ENCODE assay signal across 19 cellular contexts in genomic region chr1:11673089-11673769, GRCh38. TPM values are rescaled to one million over a fixed set of nuclear protein-coding genes. Genes with fewer than 3 reads are reported as not detected.
DNase-seq lines count a peak whose midpoint lies in the region; ATAC-seq, FAIRE-seq and TF ChIP-seq lines count a peak whose summit lies in the region.
"Had no signal": no experiment of that assay in that cellular context is flagged by ENCODE, and none has a peak within 500 bp of the region (broad histone marks: within the 10 kb centered on the region; RNA-seq: fewer than 3 reads in every experiment).

No MANE protein-coding gene starts in this region.

- no peak overlapping the region for H2BK15ac ChIP-seq in H1 (ENCODE audit: low read length)

- H2BK20ac ChIP-seq in H1 (ENCODE audit: low read length) = no peak overlapping the region

- H3K27me3 ChIP-seq in H1 (replicated peaks in 1 of 4; ENCODE audit: control insufficient read depth in 3 of 4, extremely low read depth in 1 of 4, insufficient read depth in 3 of 4, low read length in 3 of 4) = no peaks in the 10 kb centered on the region
- H3K27me3 ChIP-seq: SJCRH30 had no signal

- CTCF ChIA-PET in H1 (lab: Charles Lee; ENCODE audit: partially characterized antibody) = interaction anchor here (0.6 to 21.6 kb wide), 11 partner anchors 9 to 192 kb away, joined by 3 to 266 read pairs (median 6); partner anchors contain the start of genes AGTRAP and FBXO6

- H2AFZ ChIP-seq in H1 (ENCODE audit: low read length) = no peak overlapping the region

- no peak overlapping the region for H3K56ac ChIP-seq in H1 (replicated peaks; ENCODE audit: insufficient read length, low read depth, low read length)

- no peak overlapping the region for H3K14ac ChIP-seq in H1 (ENCODE audit: insufficient read length)

- peaks cover 23 to 42% of the 10 kb centered on the region in 2 experiments for H4K20me1 ChIP-seq in H1 (replicated peaks in 1 of 2; ENCODE audit: control insufficient read depth in 1 of 2, insufficient read depth in 2 of 2, low read length in 2 of 2)

- H3K4ac ChIP-seq in H1 (replicated peaks; ENCODE audit: insufficient read length, low read depth, low read length) = no peak overlapping the region

- no peak overlapping the region for H2AK5ac ChIP-seq in H1 (ENCODE audit: low read depth, low read length)

- H3K23ac ChIP-seq in H1 (ENCODE audit: insufficient read length) = no peak overlapping the region

- POLR2A ChIA-PET in H1 (lab: Charles Lee; ENCODE audit: partially characterized antibody) = interaction anchor here (1.2 to 32.0 kb wide), 12 partner anchors 0 to 115 kb away, joined by 3 to 1025 read pairs (median 7); partner anchors contain the start of genes DRAXIN, FBXO6 and MAD2L2

- TF ChIP-seq POLR2A in H1 (IDR thresholded peaks at IDR 0.05; ENCODE audit: control extremely low read depth in 1 of 2, low read depth in 2 of 2, low read length in 2 of 2) = no peak; a peak in 1 of 3 replicates

- H2BK120ac ChIP-seq in H1 (replicated peaks; ENCODE audit: low read depth, low read length) = no peak overlapping the region

- H3K9ac ChIP-seq in H1 (replicated peaks in 1 of 4; ENCODE audit: extremely low read depth in 1 of 4, low read depth in 3 of 4, low read length in 3 of 4) = no peak overlapping the region

- peaks cover 13% of the 10 kb centered on the region for H3K4me1 Mint-ChIP-seq in stimulated activated naive CD8-positive, alpha-beta T cell treated with anti-CD3 and anti-CD28 coated beads, Interleukin-15, amount 100 ng/mL, for 72 hours

- H2BK12ac ChIP-seq in H1 (ENCODE audit: low read depth, low read length) = no peak overlapping the region

- no peaks in the 10 kb centered on the region; a peak in 2 of 7 replicates for H3K4me1 ChIP-seq in H1 (replicated peaks in 1 of 4; ENCODE audit: control insufficient read depth in 3 of 4, insufficient read depth in 4 of 4, low read length in 3 of 4)
- H3K4me1 ChIP-seq: SJCRH30 had no signal

- no peak for TF ChIP-seq RAD21 in H1 (IDR thresholded peaks at IDR 0.05 in 1 of 2, conservative IDR thresholded peaks at IDR 0.05 in 1 of 2; ENCODE audit: low read depth in 2 of 2, low read length in 2 of 2)

- H3K79me1 ChIP-seq in H1 (ENCODE audit: low read depth, low read length) = peaks cover 7% of the 10 kb centered on the region; the same call in 1 of the 2 replicates

- 93% methylated on average over 12 of the region's 14 CpGs; no CpG with 5 or more reads in 1 of the 2 experiments for WGBS in H1 (ENCODE audit: extremely low coverage in 1 of 2, insufficient coverage in 1 of 2, insufficient read length in 1 of 2, insufficient replicate concordance in 2 of 2, low coverage in 1 of 2, low lambda C conversion rate in 2 of 2, missing lambda C conversion rate in 1 of 2), 2 experiments

- H3K9me3 Mint-ChIP-seq in stimulated activated naive CD8-positive, alpha-beta T cell treated with anti-CD3 and anti-CD28 coated beads, Interleukin-15, amount 100 ng/mL, for 72 hours = no peaks in the 10 kb centered on the region

- H3K27ac Mint-ChIP-seq in stimulated activated naive CD8-positive, alpha-beta T cell treated with anti-CD3 and anti-CD28 coated beads, Interleukin-15, amount 100 ng/mL, for 72 hours = no peak overlapping the region

- H3K27me3 Mint-ChIP-seq in stimulated activated naive CD8-positive, alpha-beta T cell treated with anti-CD3 and anti-CD28 coated beads, Interleukin-15, amount 100 ng/mL, for 72 hours = no peaks in the 10 kb centered on the region

- peaks cover 39 to 86% (median 57%) of the 10 kb centered on the region in 4 experiments for H3K36me3 ChIP-seq in H1 (ENCODE audit: control insufficient read depth in 2 of 4, insufficient read depth in 4 of 4, low read length in 3 of 4)

- H3K4me3 ChIP-seq in H1 (ENCODE audit: extremely low read depth in 1 of 4, insufficient read depth in 2 of 4, low read depth in 3 of 4, low read length in 4 of 4) = no peak overlapping the region
- H3K4me3 ChIP-seq: SJCRH30 had no signal

- no peak overlapping the region for H3K27ac ChIP-seq in H1 (ENCODE audit: low read depth, low read length)
- H3K27ac ChIP-seq: SJCRH30 had no signal

- no peak for TF ChIP-seq EP300 in H1 (IDR thresholded peaks at IDR 0.05; ENCODE audit: borderline replicate concordance in 1 of 2, low read depth in 2 of 2, low read length in 2 of 2)

- no peak overlapping the region for H3K4me2 ChIP-seq in H1 (ENCODE audit: insufficient read depth in 1 of 2, low read depth in 2 of 2, low read length in 2 of 2)

- no peaks in the 10 kb centered on the region for H3K9me3 ChIP-seq in H1 (ENCODE audit: insufficient read depth in 2 of 2, low read depth in 1 of 2, low read length in 1 of 2)
- H3K9me3 ChIP-seq: SJCRH30 had no signal

- H4K91ac ChIP-seq in H1 (replicated peaks; ENCODE audit: insufficient read length, low read length) = no peak overlapping the region

- no peak overlapping the region for H4K5ac ChIP-seq in H1 (ENCODE audit: insufficient read length, low read depth, low read length)

- no peak overlapping the region for H2BK5ac ChIP-seq in H1 (ENCODE audit: low read depth, low read length)

- H3K18ac ChIP-seq in H1 (ENCODE audit: extremely low read depth, low read length) = no peak overlapping the region

- peak; percentile 18 for ATAC-seq in stimulated activated naive CD8-positive, alpha-beta T cell treated with anti-CD3 and anti-CD28 coated beads, Interleukin-15, amount 100 ng/mL, for 72 hours
- ATAC-seq in stimulated activated naive CD8-positive, alpha-beta T cell treated with anti-CD3 and anti-CD28 coated beads, Interleukin-15, Interleukin-2, amounts not matched to agents 100 U/mL and 50 U/mL, for 24 hours = no peak
- ATAC-seq in GM21786 (IDR thresholded peaks at IDR 0.05; ENCODE audit: unreplicated experiment) (no peak), GM19455 (IDR thresholded peaks at IDR 0.05; ENCODE audit: unreplicated experiment) (no peak)

- peaks cover 0 to 4% of the 10 kb centered on the region in 2 experiments; a peak in 2 of 4 replicates for H3K79me2 ChIP-seq in H1 (ENCODE audit: control insufficient read depth in 1 of 2, insufficient read depth in 2 of 2, low read length in 2 of 2)

- H3K4me3 Mint-ChIP-seq in stimulated activated naive CD8-positive, alpha-beta T cell treated with anti-CD3 and anti-CD28 coated beads, Interleukin-15, amount 100 ng/mL, for 72 hours = no peak overlapping the region

- no peaks in the 10 kb centered on the region for H3K23me2 ChIP-seq in H1 (ENCODE audit: low read depth, low read length)

- TF ChIP-seq CTCF in H1 (IDR thresholded peaks at IDR 0.05; ENCODE audit: control extremely low read depth in 1 of 3, insufficient read depth in 1 of 3, low read depth in 1 of 3, low read length in 3 of 3) = no peak

- no peak overlapping the region for H4K8ac ChIP-seq in H1 (ENCODE audit: extremely low read depth, insufficient read depth, low read length)

- no peak for DNase-seq in stimulated activated naive CD8-positive, alpha-beta T cell treated with anti-CD3 and anti-CD28 coated beads, Interleukin-15, amount 100 ng/mL, for 72 hours
- no peak for DNase-seq in stimulated activated naive CD8-positive, alpha-beta T cell treated with anti-CD3 and anti-CD28 coated beads, Interleukin-15, Interleukin-2, amounts not matched to agents 100 U/mL and 50 U/mL, for 24 hours
- DNase-seq in H1 (ENCODE audit: low read depth in 1 of 2, low spot score in 2 of 2) (no peak), kidney tubule cell (ENCODE audit: low spot score) (no peak)
- DNase-seq: C1 segment of cervical spinal cord; DMS79 treated with DMSO at 0.1 percent for 48 hours; KBM-7; MV-4-11; NCI-H1417; NCI-H1930; NCI-H446 treated with DMSO at 0.1 percent for 48 hours; NK-92 treated with Interleukin-12 subunit alpha and Interleukin-12 subunit beta, amount 100 ng/mL, for 24 hours; OCI-M1; RPMI8226; SJCRH30 had no signal

- FAIRE-seq in H1 (lab: Jason Lieb, UNC) = no peak

RNA-seq across cellular contexts. Expression of gene MAD2L2, which starts 7.7 kb away (rescaled TPM):
- total RNA-seq in H1 (2021; fragmentation: NEBNext Ultra II Directional; extraction: Animal tissue kit (Norgen Biotek cat#: 25700)) = 310 and 314 TPM in 2 replicates
- polyA plus RNA-seq in H1 (2011; rRNA removed) = 469 and 710 TPM in 2 replicates
- 618 TPM for polyA plus RNA-seq in H1 (2011; cell fraction: cytosol; rRNA removed)
- 791 TPM for polyA plus RNA-seq in H1 (2011; cell fraction: nucleus; rRNA removed)
- 284 to 411 TPM (median 375 TPM) in 4 replicates for polyA plus RNA-seq in H1 (2012, experiment 1 of 2)
- polyA plus RNA-seq in H1 (2012, experiment 2 of 2) = 511 TPM
- 239 TPM for polyA plus RNA-seq in H1 (2013, experiment 1 of 2)
- 240 TPM for polyA plus RNA-seq in H1 (2013, experiment 2 of 2)
- 212 and 312 TPM in 2 replicates for polyA minus RNA-seq in H1 (2011; rRNA and poly(A)+ RNA removed)
- polyA minus RNA-seq in H1 (2011; cell fraction: cytosol; rRNA and poly(A)+ RNA removed) = 182 TPM
- polyA minus RNA-seq in H1 (2011; cell fraction: nucleus; rRNA and poly(A)+ RNA removed) = 206 TPM

RNA-seq across cellular contexts. Expression of gene FBXO6, which starts 9.2 kb away (rescaled TPM):
- total RNA-seq in H1 (2021; fragmentation: NEBNext Ultra II Directional; extraction: Animal tissue kit (Norgen Biotek cat#: 25700)) = 0.29 and 0.54 TPM in 2 replicates
- polyA plus RNA-seq in H1 (2011; rRNA removed) = 0.86 and 1.2 TPM in 2 replicates
- 0.76 TPM for polyA plus RNA-seq in H1 (2011; cell fraction: cytosol; rRNA removed)
- 0.53 TPM for polyA plus RNA-seq in H1 (2011; cell fraction: nucleus; rRNA removed)
- polyA plus RNA-seq in H1 (2012, experiment 1 of 2) = 0.69 to 1.1 TPM (median 1.0 TPM) in 4 replicates
- 0.62 TPM for polyA plus RNA-seq in H1 (2012, experiment 2 of 2)
- 0.47 TPM for polyA plus RNA-seq in H1 (2013, experiment 1 of 2)
- polyA plus RNA-seq in H1 (2013, experiment 2 of 2) = 0.39 TPM
- 0.19 and 0.32 TPM in 2 replicates for polyA minus RNA-seq in H1 (2011; rRNA and poly(A)+ RNA removed)
- polyA minus RNA-seq in H1 (2011; cell fraction: cytosol; rRNA and poly(A)+ RNA removed) = not detected
- polyA minus RNA-seq in H1 (2011; cell fraction: nucleus; rRNA and poly(A)+ RNA removed) = not detected
- total RNA-seq: G401, SJCRH30 had no signal

RNA-seq across cellular contexts. Expression of gene DRAXIN, which starts 18.3 kb away (rescaled TPM):
- 17.6 and 18.9 TPM in 2 replicates for total RNA-seq in H1 (2021; fragmentation: NEBNext Ultra II Directional; extraction: Animal tissue kit (Norgen Biotek cat#: 25700))
- 4.6 and 4.8 TPM in 2 replicates for polyA plus RNA-seq in H1 (2011; rRNA removed)
- polyA plus RNA-seq in H1 (2011; cell fraction: cytosol; rRNA removed) = 5.0 TPM
- 5.7 TPM for polyA plus RNA-seq in H1 (2011; cell fraction: nucleus; rRNA removed)
- polyA plus RNA-seq in H1 (2012, experiment 1 of 2) = 9.5 to 11.2 TPM (median 10.4 TPM) in 4 replicates
- 10.6 TPM for polyA plus RNA-seq in H1 (2012, experiment 2 of 2)
- 16.0 TPM for polyA plus RNA-seq in H1 (2013, experiment 1 of 2)
- 18.1 TPM for polyA plus RNA-seq in H1 (2013, experiment 2 of 2)
- polyA minus RNA-seq in H1 (2011; rRNA and poly(A)+ RNA removed) = 8.4 and 9.0 TPM in 2 replicates
- polyA minus RNA-seq in H1 (2011; cell fraction: cytosol; rRNA and poly(A)+ RNA removed) = 6.7 TPM
- 4.6 TPM for polyA minus RNA-seq in H1 (2011; cell fraction: nucleus; rRNA and poly(A)+ RNA removed)

RNA-seq across cellular contexts. Expression of gene FBXO44, which starts 18.6 kb away (rescaled TPM):
- 27.2 and 29.2 TPM in 2 replicates for total RNA-seq in H1 (2021; fragmentation: NEBNext Ultra II Directional; extraction: Animal tissue kit (Norgen Biotek cat#: 25700))
- polyA plus RNA-seq in H1 (2011; rRNA removed) = 27.0 and 43.0 TPM in 2 replicates
- 42.8 TPM for polyA plus RNA-seq in H1 (2011; cell fraction: cytosol; rRNA removed)
- polyA plus RNA-seq in H1 (2011; cell fraction: nucleus; rRNA removed) = 137 TPM
- polyA plus RNA-seq in H1 (2012, experiment 1 of 2) = 21.1 to 33.1 TPM (median 30.9 TPM) in 4 replicates
- 19.3 TPM for polyA plus RNA-seq in H1 (2012, experiment 2 of 2)
- 23.1 TPM for polyA plus RNA-seq in H1 (2013, experiment 1 of 2)
- polyA plus RNA-seq in H1 (2013, experiment 2 of 2) = 21.5 TPM
- 12.6 and 15.0 TPM in 2 replicates for polyA minus RNA-seq in H1 (2011; rRNA and poly(A)+ RNA removed)
- 17.6 TPM for polyA minus RNA-seq in H1 (2011; cell fraction: cytosol; rRNA and poly(A)+ RNA removed)
- polyA minus RNA-seq in H1 (2011; cell fraction: nucleus; rRNA and poly(A)+ RNA removed) = 37.9 TPM
- total RNA-seq: SJCRH30 had no signal

RNA-seq across cellular contexts. Expression of gene FBXO2, which starts 19.0 kb away (rescaled TPM):
- 51.3 and 55.5 TPM in 2 replicates for total RNA-seq in H1 (2021; fragmentation: NEBNext Ultra II Directional; extraction: Animal tissue kit (Norgen Biotek cat#: 25700))
- polyA plus RNA-seq in H1 (2011; rRNA removed) = 57.9 and 99.1 TPM in 2 replicates
- 107 TPM for polyA plus RNA-seq in H1 (2011; cell fraction: cytosol; rRNA removed)
- polyA plus RNA-seq in H1 (2011; cell fraction: nucleus; rRNA removed) = 78.1 TPM
- polyA plus RNA-seq in H1 (2012, experiment 1 of 2) = 53.7 to 82.0 TPM (median 66.2 TPM) in 4 replicates
- 45.2 TPM for polyA plus RNA-seq in H1 (2012, experiment 2 of 2)
- polyA plus RNA-seq in H1 (2013, experiment 1 of 2) = 38.0 TPM
- 39.6 TPM for polyA plus RNA-seq in H1 (2013, experiment 2 of 2)
- polyA minus RNA-seq in H1 (2011; rRNA and poly(A)+ RNA removed) = 7.6 and 11.2 TPM in 2 replicates
- polyA minus RNA-seq in H1 (2011; cell fraction: cytosol; rRNA and poly(A)+ RNA removed) = 19.2 TPM
- polyA minus RNA-seq in H1 (2011; cell fraction: nucleus; rRNA and poly(A)+ RNA removed) = 17.7 TPM
- total RNA-seq: A673, SJCRH30 had no signal
